Comparison of ENCODE assay signal across 15 cellular contexts in the genomic region with DNA sequence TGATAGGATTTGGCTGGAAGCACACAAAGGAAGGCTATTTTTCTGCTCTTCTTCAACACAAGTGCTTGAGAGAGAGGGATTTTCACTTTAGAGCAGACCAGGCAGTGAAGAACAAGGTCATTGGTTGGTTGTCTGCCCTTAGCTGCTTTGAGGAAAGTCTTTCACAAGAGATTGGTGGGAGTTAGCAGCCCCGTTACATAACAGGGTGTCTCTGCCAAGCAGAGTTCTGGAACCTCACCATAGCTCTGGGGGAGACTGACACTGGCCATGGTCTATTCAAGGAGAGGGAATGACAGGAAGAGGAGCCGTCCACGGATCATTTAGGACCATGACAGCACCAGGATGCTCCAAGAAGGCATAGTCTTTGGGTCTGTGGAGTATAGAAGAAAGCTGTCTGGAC.
DNase-seq lines count a peak whose midpoint lies in the region; ATAC-seq and TF ChIP-seq lines count a peak whose summit lies in the region.
"Had no signal": no experiment of that assay in that cellular context is flagged by ENCODE, and none has a peak within 500 bp of the region (broad histone marks: within the 10 kb centered on the region; RNA-seq: fewer than 3 reads in every experiment).

No MANE protein-coding gene starts in this region.

- POLR2A ChIA-PET in CD4-positive, alpha-beta T cell (lab: Charles Lee): no interaction called here

- no peaks in the 10 kb centered on the region for H3K27me3 Mint-ChIP-seq in CD4-positive, alpha-beta T cell
- H3K27me3 Mint-ChIP-seq: activated naive CD8-positive, alpha-beta T cell treated with anti-CD3 and anti-CD28 coated beads for 36 hours had no signal

- no peak for TF ChIP-seq CTCF in CD4-positive, alpha-beta T cell (IDR thresholded peaks at IDR 0.05)
- TF ChIP-seq CTCF in omental fat pad (IDR thresholded peaks at IDR 0.05): no peak

- H3K27ac ChIP-seq in CD4-positive, alpha-beta T cell (ENCODE audit: low read depth, low read length): no peak overlapping the region

- no peak for DNase-seq in CD4-positive, alpha-beta T cell
- peak; percentile 4 for DNase-seq in amniotic epithelial cell (ENCODE audit: low read depth)
- DNase-seq in left cardiac atrium: no peak
- no peak for DNase-seq in omental fat pad (ENCODE audit: low spot score)
- DNase-seq in epidermal melanocyte (ENCODE audit: insufficient read length, low spot score): no peak
- DNase-seq in HCEC 1CT: no peak
- DNase-seq: activated CD8-positive, alpha-beta memory T cell treated with anti-CD3 and anti-CD28 coated beads, Interleukin-2, amount 50 U/mL, for 48 hours; activated naive CD8-positive, alpha-beta T cell treated with anti-CD3 and anti-CD28 coated beads for 36 hours; NCI-H2029; NCI-H774; RPMI8226 had no signal

- no peak for ATAC-seq in CD4-positive, alpha-beta T cell (ENCODE audit: poor library complexity)
- ATAC-seq in left cardiac atrium (peak; percentile 70 to 93), omental fat pad (ENCODE audit: low FRiP score) (peak; percentile 57), HG03097 (IDR thresholded peaks at IDR 0.05; ENCODE audit: low FRiP score, unreplicated experiment) (no peak), GM18505 (IDR thresholded peaks at IDR 0.05; ENCODE audit: unreplicated experiment) (no peak)
- ATAC-seq: activated CD4-positive, CD25-positive, alpha-beta regulatory T cell treated with anti-CD3 and anti-CD28 coated beads, Interleukin-2, amount 50 U/mL, for 24 hours had no signal

- H3K4me3 Mint-ChIP-seq in CD4-positive, alpha-beta T cell: no peak overlapping the region
- H3K4me3 Mint-ChIP-seq: activated naive CD8-positive, alpha-beta T cell treated with anti-CD3 and anti-CD28 coated beads for 36 hours had no signal

- H3K9me3 Mint-ChIP-seq in CD4-positive, alpha-beta T cell: no peaks in the 10 kb centered on the region
- H3K9me3 Mint-ChIP-seq: activated naive CD8-positive, alpha-beta T cell treated with anti-CD3 and anti-CD28 coated beads for 36 hours had no signal

- H3K9me3 ChIP-seq in CD4-positive, alpha-beta T cell (ENCODE audit: control insufficient read depth, low read length): no peaks in the 10 kb centered on the region
- H3K9me3 ChIP-seq: tibial nerve had no signal

- H3K36me3 Mint-ChIP-seq in CD4-positive, alpha-beta T cell (ENCODE audit: low read depth): no peaks in the 10 kb centered on the region

- H3K27ac Mint-ChIP-seq in CD4-positive, alpha-beta T cell: peak overlapping the region; percentile 70
- H3K27ac Mint-ChIP-seq: activated naive CD8-positive, alpha-beta T cell treated with anti-CD3 and anti-CD28 coated beads for 36 hours had no signal

- H3K4me1 Mint-ChIP-seq in CD4-positive, alpha-beta T cell (ENCODE audit: low read depth): peaks cover 61% of the 10 kb centered on the region

- CTCF ChIA-PET in CD4-positive, alpha-beta T cell (lab: Charles Lee): no interaction called here

- TF ChIP-seq POLR2A in GM18505 (IDR thresholded peaks at IDR 0.05; ENCODE audit: borderline replicate concordance, extremely low read depth, insufficient read depth, insufficient read length): no peak

- intact Hi-C loops in CD4-positive, alpha-beta T cell (cut with DNase I, micrococcal nuclease): no loop called here
- intact Hi-C loops in left cardiac atrium (cut with DNase I): no loop called here

- no peaks in the 10 kb centered on the region for H3K27me3 ChIP-seq in CD4-positive, alpha-beta T cell (ENCODE audit: control insufficient read depth, insufficient read depth, low read length)
- H3K27me3 ChIP-seq: tibial nerve had no signal

Comparison
In these comparisons a context has a peak if more than half of its experiments do, and no peak if none do; other contexts are left out.
1. ATAC-seq: peak in left cardiac atrium (2 of 2) and omental fat pad (single experiment); none in CD4-positive, alpha-beta T cell (single experiment), HG03097 (single experiment) and GM18505 (single experiment).